24 cellular contexts compared by ENCODE assay signal in the genomic region with DNA sequence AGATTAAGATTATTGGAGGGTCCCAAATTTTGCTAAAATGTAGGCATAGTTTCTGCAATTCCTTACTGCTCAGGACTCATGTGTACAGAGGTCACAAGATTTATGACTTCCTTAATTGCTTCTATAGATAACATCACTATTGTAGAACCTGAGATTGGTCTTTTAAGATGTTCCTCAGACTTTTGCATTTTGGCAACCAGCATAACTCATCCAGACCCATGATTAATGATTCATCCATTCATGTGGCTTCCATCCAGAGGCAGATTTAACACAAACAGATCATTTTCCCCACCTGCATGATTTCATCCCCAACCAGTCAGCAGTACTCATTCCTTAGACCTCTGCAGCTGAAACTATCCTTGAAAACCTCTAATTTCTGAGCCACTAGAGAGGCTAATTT. TPM values are rescaled to one million over a fixed set of nuclear protein-coding genes. Genes with fewer than 3 reads are reported as not detected.
"Had no signal": no experiment of that assay in that cellular context is flagged by ENCODE, and none has a peak within 500 bp of the region (broad histone marks: within the 10 kb centered on the region; RNA-seq: fewer than 3 reads in every experiment).

No MANE protein-coding gene starts in this region.

- H3K4me1 Mint-ChIP-seq: immature natural killer cell; naive thymus-derived CD8-positive, alpha-beta T cell; neural progenitor cell; stimulated activated memory B cell treated with anti-CD40 and anti-IgM and Interleukin-4, amounts not matched to agents 10 μg/mL and 1 μg/mL and 100 μg/mL, for 72 hours; T-cell had no signal

- DNase-seq: activated CD4-positive, alpha-beta T cell treated with anti-CD3 and anti-CD28 coated beads for 1 hour; activated CD4-positive, alpha-beta T cell treated with anti-CD3 and anti-CD28 coated beads, Interleukin-2, amount 50 U/mL, for 4 hours; foreskin melanocyte; glutamatergic neuron; immature natural killer cell; naive thymus-derived CD8-positive, alpha-beta T cell; posterior cingulate gyrus; right lobe of liver; stomach; T-cell; T-helper 9 cell; transverse colon had no signal

- H3K9me3 ChIP-seq: right lobe of liver, stomach, suprapubic skin, transverse colon had no signal

- H3K9me3 Mint-ChIP-seq: immature natural killer cell had no signal

- H3K36me3 ChIP-seq: cardiac muscle cell, neural progenitor cell, right lobe of liver, stomach, suprapubic skin, transverse colon had no signal

- H3K27ac Mint-ChIP-seq: immature natural killer cell; naive thymus-derived CD8-positive, alpha-beta T cell; neural progenitor cell; stimulated activated memory B cell treated with anti-CD40 and anti-IgM and Interleukin-4, amounts not matched to agents 10 μg/mL and 1 μg/mL and 100 μg/mL, for 72 hours; T-cell had no signal

- H3K4me3 Mint-ChIP-seq: immature natural killer cell; naive thymus-derived CD8-positive, alpha-beta T cell; neural progenitor cell; stimulated activated memory B cell treated with anti-CD40 and anti-IgM and Interleukin-4, amounts not matched to agents 10 μg/mL and 1 μg/mL and 100 μg/mL, for 72 hours; T-cell had no signal

- H3K4me1 ChIP-seq: neural progenitor cell, right lobe of liver, stomach, suprapubic skin, transverse colon had no signal

- H3K36me3 Mint-ChIP-seq: immature natural killer cell; naive thymus-derived CD8-positive, alpha-beta T cell; neural progenitor cell; stimulated activated memory B cell treated with anti-CD40 and anti-IgM and Interleukin-4, amounts not matched to agents 10 μg/mL and 1 μg/mL and 100 μg/mL, for 72 hours; T-cell had no signal

- H3K4me3 ChIP-seq: cardiac muscle cell, hepatocyte, lung, neural progenitor cell, right lobe of liver, skin epidermis, stomach, suprapubic skin, transverse colon had no signal

- ATAC-seq: left lobe of liver; naive thymus-derived CD8-positive, alpha-beta T cell; right lobe of liver; stimulated activated memory B cell treated with anti-CD40 and anti-IgM and Interleukin-4, amounts not matched to agents 10 μg/mL and 1 μg/mL and 100 μg/mL, for 72 hours; T-cell had no signal

RNA-seq across cellular contexts. Expression of gene CEACAM8, which starts 34.5 kb away (rescaled TPM):
- total RNA-seq: cardiac muscle cell; chondrocyte; epithelial cell of proximal tubule; fibroblast of lung; hepatocyte; kidney epithelial cell; naive thymus-derived CD8-positive, alpha-beta T cell; T-cell had no signal
